In the genomic region with DNA sequence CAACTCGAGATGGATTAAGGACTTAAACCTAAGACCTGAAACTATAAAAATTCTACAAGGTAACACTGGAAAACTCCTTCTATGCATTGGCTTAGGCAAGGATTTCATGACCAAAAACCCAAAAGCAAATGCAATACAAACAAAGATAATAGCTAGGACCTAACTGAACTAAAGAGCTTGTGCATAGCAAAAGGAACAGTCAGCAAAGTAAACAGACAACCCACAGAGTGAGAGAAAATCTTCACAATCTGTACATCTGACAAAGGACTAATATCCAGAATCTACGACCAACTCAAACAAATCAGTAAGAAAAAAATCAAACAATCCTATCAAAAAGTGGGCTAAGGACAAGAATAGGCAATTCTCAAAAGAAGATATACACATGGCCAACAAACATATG, we compare ENCODE assay signal across 4 cellular contexts. TPM values are rescaled to one million over a fixed set of nuclear protein-coding genes. Genes with fewer than 3 reads are reported as not detected.
"Had no signal": no experiment of that assay in that cellular context is flagged by ENCODE, and none has a peak within 500 bp of the region (broad histone marks: within the 10 kb centered on the region; RNA-seq: fewer than 3 reads in every experiment).

No MANE protein-coding gene starts in this region.

RNA-seq across cellular contexts. Expression of a gene that starts 21.5 kb away (rescaled TPM):
- total RNA-seq: LHCN-M2, M059J, MCF 10A had no signal

RNA-seq across cellular contexts. Expression of a gene that starts 27.6 kb away (rescaled TPM):
- total RNA-seq: LHCN-M2, M059J, NCI-H460 had no signal
